ENCODE assay signal across 9 cellular contexts in the genomic region with DNA sequence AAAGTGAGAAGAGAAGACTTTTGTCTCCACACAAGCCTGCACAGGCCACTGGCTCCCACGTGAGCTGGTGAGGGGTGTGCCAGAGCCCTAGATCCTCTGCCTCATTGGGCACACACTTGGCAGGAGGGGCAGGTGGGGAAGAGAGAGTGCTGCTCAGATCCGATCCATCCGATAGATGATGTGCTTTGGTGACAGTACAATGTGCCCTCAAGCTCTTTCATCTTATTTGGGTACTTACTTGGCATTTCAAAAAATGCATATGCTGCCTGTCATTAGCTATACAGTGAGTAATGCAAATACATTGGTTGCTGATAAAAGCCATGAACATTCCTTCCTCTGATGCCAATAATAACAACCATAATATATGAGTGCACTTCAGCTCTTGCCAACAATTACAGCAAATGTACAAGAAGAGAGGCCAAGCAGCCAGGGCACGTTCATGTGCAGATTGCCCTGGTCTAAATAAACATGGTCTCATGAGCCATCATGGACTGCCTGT.
DNase-seq lines count a peak whose midpoint lies in the region; ATAC-seq and TF ChIP-seq lines count a peak whose summit lies in the region.
"Had no signal": no experiment of that assay in that cellular context is flagged by ENCODE, and none has a peak within 500 bp of the region (broad histone marks: within the 10 kb centered on the region; RNA-seq: fewer than 3 reads in every experiment).

No MANE protein-coding gene starts in this region.

- intact Hi-C loops in PC-3 (cut with micrococcal nuclease) = no loop called here

- H3K27me3 ChIP-seq in PC-3 (ENCODE audit: low read length) = 0 out of 2 replicates have a peak, but pooled peaks cover 23% of the 10 kb centered on the region

- H3K36me3 ChIP-seq in PC-3 (ENCODE audit: low read depth, low read length) = no peaks in the 10 kb centered on the region

- POLR2A ChIA-PET in PC-3 (lab: Charles Lee; ENCODE audit: unreplicated experiment) = interaction anchor here (0.5 kb wide), 1 partner anchor 186 kb away, joined by 3 read pairs; no protein-coding TSS in a partner anchor

- H3K4me3 ChIP-seq in PC-3 (ENCODE audit: low read length) = no peak overlapping the region

- no peaks in the 10 kb centered on the region for H4K20me1 ChIP-seq in PC-3 (ENCODE audit: low read length)

- H2AFZ ChIP-seq in PC-3 (ENCODE audit: low read length) = no peak overlapping the region

- no peaks in the 10 kb centered on the region for H3F3A ChIP-seq in PC-3 (ENCODE audit: low read length, unreplicated experiment)

- H3K4me1 ChIP-seq in PC-3 (ENCODE audit: insufficient read depth, low read length) = no peaks in the 10 kb centered on the region

- no peak; the same call in 1 of the 2 replicates for ATAC-seq in PC-3

- H3K79me2 ChIP-seq in PC-3 (ENCODE audit: low read length) = no peaks in the 10 kb centered on the region

- H3K9me2 ChIP-seq in PC-3 (replicated peaks; ENCODE audit: low read length) = no peaks in the 10 kb centered on the region

- H3K27ac ChIP-seq in PC-3 (ENCODE audit: low read length) = no peak overlapping the region
- H3K27ac ChIP-seq in epithelial cell of prostate = no peak overlapping the region

- no TSS peak for BruUV-seq in PC-3 (replicated peaks; lab: Mats Ljungman, UMichigan)

- H3K9me3 ChIP-seq in PC-3 (ENCODE audit: low read length) = no peaks in the 10 kb centered on the region

- H3K9ac ChIP-seq in PC-3 (ENCODE audit: low read length) = no peak overlapping the region

- peak; percentile 8 for DNase-seq in NCI-H1092 (lab: John Stamatoyannopoulos, UW)
- peak; percentile 62 for DNase-seq in PC-3
- DNase-seq in epithelial cell of prostate (ENCODE audit: low read depth, low spot score) = peak; percentile 5
- peak; percentile 44 for DNase-seq in smooth muscle cell of the brain vasculature (ENCODE audit: low read depth, low spot score)
- no peak for DNase-seq in NCI-H226
- DNase-seq in NCI-H526 treated with DMSO at 0.1 percent for 48 hours (lab: John Stamatoyannopoulos, UW) = no peak
- DNase-seq in activated CD4-positive, alpha-beta T cell treated with anti-CD3 and anti-CD28 coated beads for 4 hours = no peak
- DNase-seq: activated naive CD8-positive, alpha-beta T cell treated with anti-CD3 and anti-CD28 coated beads for 36 hours; small intestine had no signal

- CTCF ChIA-PET in PC-3 (lab: Charles Lee) = no interaction called here

- TF ChIP-seq CTCF in PC-3 (conservative IDR thresholded peaks at IDR 0.05; ENCODE audit: low read depth, low read length) = no peak

- no peak overlapping the region for H3K4me2 ChIP-seq in PC-3 (ENCODE audit: low read length)

Comparison
In these comparisons a context has a peak if more than half of its experiments do, and no peak if none do; other contexts are left out.
1. DNase-seq: peak in NCI-H1092 (single experiment), PC-3 (single experiment), epithelial cell of prostate (single experiment) and smooth muscle cell of the brain vasculature (single experiment); none in NCI-H226 (single experiment), NCI-H526 treated with DMSO at 0.1 percent for 48 hours (single experiment) and activated CD4-positive, alpha-beta T cell treated with anti-CD3 and anti-CD28 coated beads for 4 hours (0 of 2).